8 cellular contexts compared by ENCODE assay signal in genomic region chr17:27631897-27632725, GRCh38. TPM values are rescaled to one million over a fixed set of nuclear protein-coding genes. Genes with fewer than 3 reads are reported as not detected.
DNase-seq lines count a peak whose midpoint lies in the region; ATAC-seq and TF ChIP-seq lines count a peak whose summit lies in the region.

No MANE protein-coding gene starts in this region.

- H3K9me3 ChIP-seq in CD4-positive, alpha-beta T cell (ENCODE audit: control insufficient read depth, low read length), result no peaks in the 10 kb centered on the region

- no peaks in the 10 kb centered on the region for H3K27me3 Mint-ChIP-seq in CD4-positive, alpha-beta T cell
- H3K27me3 Mint-ChIP-seq in HFFc6 (ENCODE audit: insufficient read depth) (no peaks in the 10 kb centered on the region; the same call in none of the 2 replicates), neural crest cell (ENCODE audit: low read depth) (no peaks in the 10 kb centered on the region)

- no peak for DNase-seq in CD4-positive, alpha-beta T cell
- DNase-seq in HFFc6, result no peak
- DNase-seq in neural crest cell (ENCODE audit: low read depth, low spot score), result no peak
- no peak for DNase-seq in HCEC 1CT
- no peak for DNase-seq in anterior cingulate cortex (lab: John Stamatoyannopoulos, UW)
- DNase-seq in globus pallidus (ENCODE audit: low spot score), result no peak
- DNase-seq in NCI-H2196 (lab: John Stamatoyannopoulos, UW; ENCODE audit: unreplicated experiment), result no peak

- peaks cover 5% of the 10 kb centered on the region for H3K36me3 Mint-ChIP-seq in CD4-positive, alpha-beta T cell (ENCODE audit: low read depth)
- H3K36me3 Mint-ChIP-seq in HFFc6 (ENCODE audit: low read depth) (no peaks in the 10 kb centered on the region), neural crest cell (ENCODE audit: low read depth) (peaks cover 2% of the 10 kb centered on the region)

- H3K27me3 ChIP-seq in CD4-positive, alpha-beta T cell (ENCODE audit: control insufficient read depth, insufficient read depth, low read length), result no peaks in the 10 kb centered on the region

- H3K27ac ChIP-seq in CD4-positive, alpha-beta T cell (ENCODE audit: low read depth, low read length), result no peak overlapping the region
- peak overlapping the region; percentile 29 for H3K27ac ChIP-seq in cingulate gyrus (ENCODE audit: low read depth, low read length)

- intact Hi-C loops in CD4-positive, alpha-beta T cell (cut with DNase I, micrococcal nuclease), result no loop called here

- peak overlapping the region; percentile 76 for H3K27ac Mint-ChIP-seq in CD4-positive, alpha-beta T cell
- H3K27ac Mint-ChIP-seq in HFFc6, result no peak overlapping the region
- peak overlapping the region; percentile 75 for H3K27ac Mint-ChIP-seq in neural crest cell (ENCODE audit: unreplicated experiment)

- peak overlapping the region; percentile 87 for H3K4me3 Mint-ChIP-seq in CD4-positive, alpha-beta T cell
- H3K4me3 Mint-ChIP-seq in HFFc6 (no peak overlapping the region), neural crest cell (no peak overlapping the region)

- ATAC-seq in CD4-positive, alpha-beta T cell (ENCODE audit: poor library complexity), result no peak

- H3K4me1 Mint-ChIP-seq in CD4-positive, alpha-beta T cell (ENCODE audit: low read depth), result peaks cover 36% of the 10 kb centered on the region
- peaks cover 6% of the 10 kb centered on the region for H3K4me1 Mint-ChIP-seq in HFFc6 (ENCODE audit: low read depth)
- peaks cover 6% of the 10 kb centered on the region for H3K4me1 Mint-ChIP-seq in neural crest cell

- CTCF ChIA-PET in CD4-positive, alpha-beta T cell (lab: Charles Lee), result interaction anchor here (2.2 kb wide), 1 partner anchor 23 kb away, joined by 5 read pairs; no protein-coding TSS in a partner anchor

- POLR2A ChIA-PET in CD4-positive, alpha-beta T cell (lab: Charles Lee), result no interaction called here

- H3K9me3 Mint-ChIP-seq in CD4-positive, alpha-beta T cell, result no peaks in the 10 kb centered on the region
- no peaks in the 10 kb centered on the region for H3K9me3 Mint-ChIP-seq in HFFc6
- no peaks in the 10 kb centered on the region for H3K9me3 Mint-ChIP-seq in neural crest cell

- no peak for TF ChIP-seq CTCF in CD4-positive, alpha-beta T cell (IDR thresholded peaks at IDR 0.05)
- TF ChIP-seq CTCF in HFFc6 (IDR thresholded peaks at IDR 0.05), result 0 out of 2 replicates have a peak, but pooled peaks have one; percentile 4
- no peak for TF ChIP-seq CTCF in neural crest cell (conservative IDR thresholded peaks at IDR 0.05)

RNA-seq across cellular contexts. Expression of gene LGALS9, which starts 1.1 kb away (rescaled TPM):
- total RNA-seq in CD4-positive, alpha-beta T cell, result 10 to 100 TPM; 38.3 to 39.8 TPM
- under 1 TPM in 2 of 6 experiments, not detected in 4; 0.17 TPM for total RNA-seq in HFFc6 (2021; fragmentation: NEBNext Ultra II Directional; extraction: Animal tissue kit (Norgen Biotek cat#: 25700))
- 0.84 and 2.1 TPM in 2 replicates for total RNA-seq in neural crest cell

Comparison
In these comparisons a context has a peak if more than half of its experiments do, and no peak if none do; other contexts are left out.
1. RNA of gene LGALS9, which starts 1.1 kb away (total RNA-seq): 38.3 to 39.8 TPM in CD4-positive, alpha-beta T cell; 0.84 to 2.1 TPM in neural crest cell and 0.17 TPM in HFFc6; every median in the first group is over 10 times any median in the second.